22 cellular contexts compared by ENCODE assay signal in the genomic region with DNA sequence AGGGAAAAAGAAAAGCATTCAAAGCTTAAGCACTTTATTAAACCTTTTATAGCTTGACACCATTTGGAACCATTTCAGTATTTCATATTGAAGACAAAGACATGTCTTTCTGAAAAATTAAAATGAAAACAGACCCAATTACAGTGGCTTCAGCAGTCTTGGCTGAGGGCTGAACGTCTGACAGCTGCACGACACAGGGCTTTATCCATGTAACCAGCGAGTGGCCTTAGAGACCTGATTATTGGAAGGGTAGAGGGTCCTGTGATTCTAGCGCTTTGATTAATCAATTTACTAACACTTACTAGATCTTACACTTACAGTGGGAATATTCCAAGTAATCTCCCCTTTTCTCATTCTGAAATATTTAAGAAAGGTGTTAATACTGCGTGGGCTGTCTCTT.
DNase-seq lines count a peak whose midpoint lies in the region; ATAC-seq and TF ChIP-seq lines count a peak whose summit lies in the region.
"Had no signal": no experiment of that assay in that cellular context is flagged by ENCODE, and none has a peak within 500 bp of the region (broad histone marks: within the 10 kb centered on the region; RNA-seq: fewer than 3 reads in every experiment).

No MANE protein-coding gene starts in this region.

- no peak overlapping the region for H3K9ac ChIP-seq in smooth muscle cell (ENCODE audit: low read depth)

- DNase-seq in DMS 273 (lab: John Stamatoyannopoulos, UW; ENCODE audit: unreplicated experiment) (peak; percentile 28), DMS 273 treated with DMSO at 0.1 percent for 48 hours (lab: John Stamatoyannopoulos, UW) (no peak), SJCRH30 (peak; percentile 69 to 84), hepatocyte (ENCODE audit: low spot score) (no peak), smooth muscle cell (lab: John Stamatoyannopoulos, UW; ENCODE audit: unreplicated experiment) (no peak), NCI-H510A treated with DMSO at 0.1 percent for 48 hours (lab: John Stamatoyannopoulos, UW) (no peak)
- DNase-seq in stimulated activated naive CD4-positive, alpha-beta T cell treated with Interleukin-2 at 50 U/mL for 16 hours (lab: John Stamatoyannopoulos, UW): no peak
- DNase-seq: activated CD4-positive, alpha-beta T cell treated with anti-CD3 and anti-CD28 coated beads for 4 hours; activated T-cell treated with anti-CD3 and anti-CD28 coated beads for 4 hours; cortex of kidney; foreskin keratinocyte; heart right ventricle; NCI-H748 treated with DMSO at 0.1 percent for 48 hours; psoas muscle had no signal

- no peak for ATAC-seq in GM18517 (IDR thresholded peaks at IDR 0.05; ENCODE audit: unreplicated experiment)
- ATAC-seq: activated naive CD4-positive, alpha-beta T cell treated with anti-CD3 and anti-CD28 coated beads, Interleukin-2, amount 50 U/mL, for 72 hours; foreskin keratinocyte; GM12878; psoas muscle had no signal

- H3K4me2 ChIP-seq in hepatocyte: peak overlapping the region; percentile 5
- peak overlapping the region; percentile 35 for H3K4me2 ChIP-seq in smooth muscle cell

- H3K4me3 ChIP-seq in SJCRH30: peak overlapping the region; percentile 23
- H3K4me3 ChIP-seq in hepatocyte: no peak overlapping the region
- no peak overlapping the region for H3K4me3 ChIP-seq in smooth muscle cell
- H3K4me3 ChIP-seq: cardiac muscle cell, esophagus muscularis mucosa, GM12878, heart right ventricle, psoas muscle, thoracic aorta, vagina had no signal

- H3K27ac ChIP-seq in SJCRH30 (peak overlapping the region; percentile 99), hepatocyte (peak overlapping the region; percentile 33), smooth muscle cell (ENCODE audit: low read depth) (no peak overlapping the region)
- H3K27ac ChIP-seq: 22Rv1, cardiac muscle cell, esophagus muscularis mucosa, foreskin keratinocyte, heart right ventricle, psoas muscle, thoracic aorta, vagina had no signal

- no peak for TF ChIP-seq CTCF in hepatocyte (IDR thresholded peaks at IDR 0.05; ENCODE audit: poor library complexity)
- no peak for TF ChIP-seq CTCF in smooth muscle cell (IDR thresholded peaks at IDR 0.05; ENCODE audit: borderline replicate concordance, insufficient read depth, poor library complexity, severe bottlenecking)

- H3K9me3 ChIP-seq in SJCRH30 (replicated peaks) (no peaks in the 10 kb centered on the region), hepatocyte (ENCODE audit: low read depth) (no peaks in the 10 kb centered on the region), smooth muscle cell (replicated peaks; ENCODE audit: low read depth) (no peaks in the 10 kb centered on the region)
- H3K9me3 ChIP-seq: esophagus muscularis mucosa, heart right ventricle, psoas muscle, thoracic aorta, vagina had no signal

- WGBS in hepatocyte (ENCODE audit: low lambda C conversion rate, missing lambda C conversion rate): 53% methylated on average over 5 of the region's 5 CpGs
- 53% methylated on average over 5 of the region's 5 CpGs for WGBS in smooth muscle cell (ENCODE audit: low lambda C conversion rate)

- H2AFZ ChIP-seq in hepatocyte (no peak overlapping the region), smooth muscle cell (ENCODE audit: low read depth) (no peak overlapping the region)

- no peaks in the 10 kb centered on the region for H3K79me2 ChIP-seq in hepatocyte
- H3K79me2 ChIP-seq in smooth muscle cell (ENCODE audit: low read depth): no peaks in the 10 kb centered on the region

- peaks cover 62% of the 10 kb centered on the region for H3K4me1 ChIP-seq in SJCRH30
- peaks cover 21% of the 10 kb centered on the region for H3K4me1 ChIP-seq in hepatocyte (ENCODE audit: insufficient read depth)
- peaks cover 54% of the 10 kb centered on the region for H3K4me1 ChIP-seq in smooth muscle cell (ENCODE audit: low read depth)
- H3K4me1 ChIP-seq: foreskin keratinocyte, psoas muscle, vagina had no signal

- H3K27me3 ChIP-seq in SJCRH30 (no peaks in the 10 kb centered on the region), hepatocyte (no peaks in the 10 kb centered on the region), smooth muscle cell (ENCODE audit: low read depth) (no peaks in the 10 kb centered on the region)
- H3K27me3 ChIP-seq: cardiac muscle cell, esophagus muscularis mucosa, foreskin keratinocyte, heart right ventricle, vagina had no signal

- H4K20me1 ChIP-seq in hepatocyte (ENCODE audit: insufficient read depth, poor library complexity, severe bottlenecking) (no peaks in the 10 kb centered on the region), smooth muscle cell (ENCODE audit: low read depth) (no peaks in the 10 kb centered on the region)

- H3K9me2 ChIP-seq in hepatocyte (replicated peaks; ENCODE audit: insufficient read depth): no peaks in the 10 kb centered on the region

- no peaks in the 10 kb centered on the region for H3F3A ChIP-seq in smooth muscle cell (ENCODE audit: low read depth)

- H3K36me3 ChIP-seq in SJCRH30 (no peaks in the 10 kb centered on the region), hepatocyte (replicated peaks; ENCODE audit: insufficient read depth, low read depth) (no peaks in the 10 kb centered on the region), smooth muscle cell (ENCODE audit: low read depth) (no peaks in the 10 kb centered on the region)
- H3K36me3 ChIP-seq: cardiac muscle cell, esophagus muscularis mucosa, heart right ventricle, thoracic aorta, vagina had no signal

Comparison
In these comparisons a context has a peak if more than half of its experiments do, and no peak if none do; other contexts are left out.
1. DNase-seq: peak in DMS 273 (single experiment) and SJCRH30 (2 of 2); none in DMS 273 treated with DMSO at 0.1 percent for 48 hours (single experiment), hepatocyte (single experiment), smooth muscle cell (single experiment), stimulated activated naive CD4-positive, alpha-beta T cell treated with Interleukin-2 at 50 U/mL for 16 hours (single experiment) and NCI-H510A treated with DMSO at 0.1 percent for 48 hours (single experiment).